Comparison of ENCODE assay signal across 13 cellular contexts in genomic region chr22:45877036-45877380, GRCh38.
DNase-seq lines count a peak whose midpoint lies in the region; ATAC-seq and TF ChIP-seq lines count a peak whose summit lies in the region.
"Had no signal": no experiment of that assay in that cellular context is flagged by ENCODE, and none has a peak within 500 bp of the region (broad histone marks: within the 10 kb centered on the region; RNA-seq: fewer than 3 reads in every experiment).

No MANE protein-coding gene starts in this region.

- intact Hi-C loops in upper lobe of right lung (cut with DNase I): no loop called here

- H3K9me3 ChIP-seq in BLaER1 (peaks cover 14% of the 10 kb centered on the region), upper lobe of right lung (peaks cover 6% of the 10 kb centered on the region)

- peak overlapping the region; percentile 96 for H3K4me2 ChIP-seq in BLaER1
- no peak overlapping the region for H3K4me2 ChIP-seq in GM23338

- peaks cover 58% of the 10 kb centered on the region for H3K27me3 ChIP-seq in BLaER1
- peaks cover 31% of the 10 kb centered on the region for H3K27me3 ChIP-seq in upper lobe of right lung
- H3K27me3 ChIP-seq in GM23338 (ENCODE audit: insufficient read depth): no peaks in the 10 kb centered on the region

- H3K4me3 ChIP-seq in BLaER1 (peak overlapping the region; percentile 46; the same call in 1 of the 2 replicates), upper lobe of right lung (no peak overlapping the region), GM23338 (no peak overlapping the region)
- H3K4me3 ChIP-seq: GM12878 had no signal

- H3K4me3 Mint-ChIP-seq in stimulated activated memory B cell treated with anti-CD40 and anti-IgM and Interleukin-4, amounts not matched to agents 10 μg/mL and 1 μg/mL and 100 μg/mL, for 72 hours: no peak overlapping the region
- H3K4me3 Mint-ChIP-seq in GM23338: no peak overlapping the region
- H3K4me3 Mint-ChIP-seq: CD4-positive, alpha-beta T cell had no signal

- H3K27me3 Mint-ChIP-seq in stimulated activated memory B cell treated with anti-CD40 and anti-IgM and Interleukin-4, amounts not matched to agents 10 μg/mL and 1 μg/mL and 100 μg/mL, for 72 hours: peaks cover 52% of the 10 kb centered on the region
- peaks cover 33% of the 10 kb centered on the region for H3K27me3 Mint-ChIP-seq in GM23338 (ENCODE audit: insufficient read depth, low read depth, poor library complexity)

- H3K27ac ChIP-seq in BLaER1: no peak overlapping the region
- H3K27ac ChIP-seq in upper lobe of right lung: no peak overlapping the region
- H3K27ac ChIP-seq in GM23338 (ENCODE audit: low read depth): no peak overlapping the region
- H3K27ac ChIP-seq: 22Rv1 had no signal

- no peaks in the 10 kb centered on the region for H3K36me3 ChIP-seq in BLaER1
- H3K36me3 ChIP-seq in upper lobe of right lung: no peaks in the 10 kb centered on the region
- no peaks in the 10 kb centered on the region for H3K36me3 ChIP-seq in GM23338 (ENCODE audit: insufficient read depth)

- H3K9me2 ChIP-seq in GM23338 (ENCODE audit: insufficient read depth): no peaks in the 10 kb centered on the region

- no peak overlapping the region for H3K27ac Mint-ChIP-seq in stimulated activated memory B cell treated with anti-CD40 and anti-IgM and Interleukin-4, amounts not matched to agents 10 μg/mL and 1 μg/mL and 100 μg/mL, for 72 hours
- no peak overlapping the region for H3K27ac Mint-ChIP-seq in GM23338
- H3K27ac Mint-ChIP-seq: CD4-positive, alpha-beta T cell had no signal

- no peaks in the 10 kb centered on the region for H3K79me2 ChIP-seq in GM23338 (replicated peaks; ENCODE audit: insufficient read depth)

- no peak overlapping the region for H3K9ac ChIP-seq in BLaER1

- ATAC-seq in left lobe of liver: no peak
- ATAC-seq in stimulated activated memory B cell treated with anti-CD40 and anti-IgM and Interleukin-4, amounts not matched to agents 10 μg/mL and 1 μg/mL and 100 μg/mL, for 72 hours: peak; percentile 6
- no peak for ATAC-seq in upper lobe of right lung
- no peak for ATAC-seq in GM23338
- ATAC-seq: GM12878 had no signal

- H4K20me1 ChIP-seq in BLaER1 (peaks cover 54% of the 10 kb centered on the region), GM23338 (replicated peaks; ENCODE audit: insufficient read depth) (no peaks in the 10 kb centered on the region)

- DNase-seq in NCI-H2171 treated with DMSO at 0.1 percent for 48 hours (lab: John Stamatoyannopoulos, UW) (peak; percentile 33), NCI-H2171 (lab: John Stamatoyannopoulos, UW) (no peak), left lobe of liver (ENCODE audit: low spot score) (peak; percentile 27), upper lobe of right lung (no peak), GM23338 (ENCODE audit: low spot score) (no peak)
- DNase-seq in stimulated activated CD4-positive, alpha-beta T cell treated with anti-CD3 and anti-CD28 coated beads, Interleukin-4, amount 100 ng/mL, for 1 hour: no peak
- DNase-seq: Calu3, DMS79 had no signal

- no peak for TF ChIP-seq CTCF in upper lobe of right lung (IDR thresholded peaks at IDR 0.05)
- no peak for TF ChIP-seq CTCF in GM23338 (conservative IDR thresholded peaks at IDR 0.05; ENCODE audit: low read depth in 2 of 2)

- no peaks in the 10 kb centered on the region for H3F3A ChIP-seq in GM23338 (replicated peaks; ENCODE audit: low read depth)

- H3K9me3 Mint-ChIP-seq in stimulated activated memory B cell treated with anti-CD40 and anti-IgM and Interleukin-4, amounts not matched to agents 10 μg/mL and 1 μg/mL and 100 μg/mL, for 72 hours: peaks cover 13% of the 10 kb centered on the region
- no peaks in the 10 kb centered on the region; the same call in 2 of the 3 replicates for H3K9me3 Mint-ChIP-seq in GM23338
- H3K9me3 Mint-ChIP-seq: CD4-positive, alpha-beta T cell had no signal

- H3K4me1 ChIP-seq in BLaER1 (peaks cover 41% of the 10 kb centered on the region), upper lobe of right lung (peaks cover 4% of the 10 kb centered on the region), GM23338 (ENCODE audit: insufficient read depth) (peaks cover 9% of the 10 kb centered on the region; the same call in 1 of the 2 replicates)

- no peak overlapping the region for H2AFZ ChIP-seq in GM23338

- peaks cover 10% of the 10 kb centered on the region for H3K36me3 Mint-ChIP-seq in stimulated activated memory B cell treated with anti-CD40 and anti-IgM and Interleukin-4, amounts not matched to agents 10 μg/mL and 1 μg/mL and 100 μg/mL, for 72 hours
- H3K36me3 Mint-ChIP-seq in GM23338 (ENCODE audit: low read depth): no peaks in the 10 kb centered on the region

- H3K4me1 Mint-ChIP-seq in stimulated activated memory B cell treated with anti-CD40 and anti-IgM and Interleukin-4, amounts not matched to agents 10 μg/mL and 1 μg/mL and 100 μg/mL, for 72 hours: peaks cover 14% of the 10 kb centered on the region
- H3K4me1 Mint-ChIP-seq in GM23338: peaks cover 21% of the 10 kb centered on the region

TF ChIP-seq in GM23338, 12 proteins besides CTCF, POLR2A, EP300 and RAD21:
- TF ChIP-seq REST (IDR thresholded peaks at IDR 0.05; ENCODE audit: unreplicated experiment) (no peak), EZH2 (IDR thresholded peaks at IDR 0.05; ENCODE audit: low read depth, unreplicated experiment) (no peak), ZNF114 (CRISPR knock-in tag; IDR thresholded peaks at IDR 0.05) (no peak), ETS1 (IDR thresholded peaks at IDR 0.05) (no peak), JUNB (IDR thresholded peaks at IDR 0.05; ENCODE audit: unreplicated experiment) (no peak), CREB1 (CRISPR knock-in tag; IDR thresholded peaks at IDR 0.05; ENCODE audit: low read depth) (no peak), ZNF331 (CRISPR knock-in tag; IDR thresholded peaks at IDR 0.05; ENCODE audit: low read depth) (no peak)

Comparison
In these comparisons a context has a peak if more than half of its experiments do, and no peak if none do; other contexts are left out.
1. DNase-seq: peak in NCI-H2171 treated with DMSO at 0.1 percent for 48 hours (single experiment) and left lobe of liver (single experiment); none in NCI-H2171 (single experiment), upper lobe of right lung (single experiment), stimulated activated CD4-positive, alpha-beta T cell treated with anti-CD3 and anti-CD28 coated beads, Interleukin-4, amount 100 ng/mL, for 1 hour (single experiment) and GM23338 (single experiment).